ENCODE assay signal across 11 cellular contexts in genomic region chr2:17355608-17356329, GRCh38.
DNase-seq lines count a peak whose midpoint lies in the region; ATAC-seq and TF ChIP-seq lines count a peak whose summit lies in the region.
"Had no signal": no experiment of that assay in that cellular context is flagged by ENCODE, and none has a peak within 500 bp of the region (broad histone marks: within the 10 kb centered on the region; RNA-seq: fewer than 3 reads in every experiment).

No MANE protein-coding gene starts in this region.

- no peaks in the 10 kb centered on the region for H3K9me3 ChIP-seq in mammary epithelial cell (replicated peaks; ENCODE audit: insufficient read depth, low read length)
- H3K9me3 ChIP-seq in CD8-positive, alpha-beta memory T cell (ENCODE audit: low read length) = no peaks in the 10 kb centered on the region

- H3K4me2 ChIP-seq in mammary epithelial cell (ENCODE audit: insufficient read depth, low read depth, low read length) = no peak overlapping the region

- no peak overlapping the region for H3K4me3 ChIP-seq in mammary epithelial cell (replicated peaks in 1 of 3; ENCODE audit: insufficient read depth in 1 of 3, low read depth in 2 of 3, low read length in 3 of 3)
- H3K4me3 ChIP-seq in CD8-positive, alpha-beta memory T cell (ENCODE audit: low read length) = no peak overlapping the region

- no peaks in the 10 kb centered on the region for H3K36me3 ChIP-seq in mammary epithelial cell (ENCODE audit: insufficient read depth, low read length)
- H3K36me3 ChIP-seq in CD8-positive, alpha-beta memory T cell (ENCODE audit: insufficient read depth, low read length) = no peaks in the 10 kb centered on the region

- no peaks in the 10 kb centered on the region for H3K27me3 Mint-ChIP-seq in CD8-positive, alpha-beta memory T cell

- dilution Hi-C loops in mammary epithelial cell (cut with HindIII; ENCODE audit: low sequenced_read_pairs) = loop anchor here (5.0 kb wide), 1 partner anchor 107 kb away; no protein-coding TSS in a partner anchor

- H3K9me3 Mint-ChIP-seq in CD8-positive, alpha-beta memory T cell = peaks cover 0 to 12% (median 6%) of the 10 kb centered on the region in 5 donors

- POLR2A ChIA-PET in CD8-positive, alpha-beta memory T cell (lab: Charles Lee) = no interaction called here

- no peak overlapping the region for H3K4me3 Mint-ChIP-seq in CD8-positive, alpha-beta memory T cell

- no peaks in the 10 kb centered on the region for H3K36me3 Mint-ChIP-seq in CD8-positive, alpha-beta memory T cell

- CTCF ChIA-PET in mammary epithelial cell (lab: Charles Lee; ENCODE audit: low non-redundant PET) = interaction anchor here (0.6 kb wide), 1 partner anchor 36 kb away, joined by 3 read pairs; no protein-coding TSS in a partner anchor
- CTCF ChIA-PET in CD8-positive, alpha-beta memory T cell (lab: Charles Lee) = no interaction called here

- no peak overlapping the region for H2AFZ ChIP-seq in mammary epithelial cell (ENCODE audit: low read depth, low read length)

- DNase-seq in glomerular visceral epithelial cell (ENCODE audit: extremely low spot score) = peak; percentile 64
- DNase-seq in GM10266 (ENCODE audit: extremely low spot score) = no peak
- no peak for DNase-seq in mammary epithelial cell
- DNase-seq in GDM1 (lab: John Stamatoyannopoulos, UW) = no peak
- no peak for DNase-seq in CD8-positive, alpha-beta memory T cell
- DNase-seq: C1 segment of cervical spinal cord, kidney, MV-4-11 had no signal

- no peaks in the 10 kb centered on the region for H3K79me2 ChIP-seq in mammary epithelial cell (ENCODE audit: insufficient read depth, low read length)

- no peak overlapping the region for H3K27ac Mint-ChIP-seq in CD8-positive, alpha-beta memory T cell

- no peaks in the 10 kb centered on the region for H3K4me1 Mint-ChIP-seq in CD8-positive, alpha-beta memory T cell

- no peaks in the 10 kb centered on the region for H3K27me3 ChIP-seq in mammary epithelial cell (ENCODE audit: insufficient read depth, low read length)
- no peaks in the 10 kb centered on the region for H3K27me3 ChIP-seq in CD8-positive, alpha-beta memory T cell (ENCODE audit: insufficient read depth, low read length, poor library complexity, severe bottlenecking)

- no peaks in the 10 kb centered on the region for H3K4me1 ChIP-seq in mammary epithelial cell (ENCODE audit: insufficient read depth, low read length)
- H3K4me1 ChIP-seq in CD8-positive, alpha-beta memory T cell (ENCODE audit: insufficient read depth, low read length) = no peaks in the 10 kb centered on the region

- BruUV-seq in mammary epithelial cell (replicated peaks; lab: Mats Ljungman, UMichigan) = no TSS peak

- in situ Hi-C loops in mammary epithelial cell (cut with MboI; ENCODE audit: low sequenced_read_pairs in 2 of 2) = no loop called here

- TF ChIP-seq CTCF in GM10266 (IDR thresholded peaks at IDR 0.05; ENCODE audit: control insufficient read depth, insufficient read depth, low read depth, missing control alignments) (no peak), mammary epithelial cell (conservative IDR thresholded peaks at IDR 0.05 in 1 of 2, IDR thresholded peaks at IDR 0.05 in 1 of 2; ENCODE audit: extremely low read depth in 1 of 2, insufficient read depth in 1 of 2, low read depth in 1 of 2, low read length in 2 of 2) (no peak)

- no peak overlapping the region for H3K27ac ChIP-seq in mammary epithelial cell (ENCODE audit: insufficient read depth, low read depth, low read length)
- no peak overlapping the region for H3K27ac ChIP-seq in CD8-positive, alpha-beta memory T cell (ENCODE audit: low read depth, low read length)

- no peaks in the 10 kb centered on the region for H4K20me1 ChIP-seq in mammary epithelial cell (ENCODE audit: insufficient read depth, low read length)

- ATAC-seq in GM18519 (IDR thresholded peaks at IDR 0.05; ENCODE audit: low FRiP score, unreplicated experiment) = peak; percentile 62
- ATAC-seq in GM21576 (IDR thresholded peaks at IDR 0.05; ENCODE audit: unreplicated experiment) = peak; percentile 67
- ATAC-seq in HG03175 (IDR thresholded peaks at IDR 0.05; ENCODE audit: unreplicated experiment) = peak; percentile 97

- WGBS in mammary epithelial cell (ENCODE audit: low coverage, missing lambda C conversion rate) = 73% methylated on average over 6 of the region's 6 CpGs

- no peak overlapping the region for H3K9ac ChIP-seq in mammary epithelial cell (ENCODE audit: insufficient read depth, low read length)

- intact Hi-C loops in mammary epithelial cell (cut with micrococcal nuclease) = no loop called here
